ENCODE assay signal across 9 cellular contexts in the genomic region with DNA sequence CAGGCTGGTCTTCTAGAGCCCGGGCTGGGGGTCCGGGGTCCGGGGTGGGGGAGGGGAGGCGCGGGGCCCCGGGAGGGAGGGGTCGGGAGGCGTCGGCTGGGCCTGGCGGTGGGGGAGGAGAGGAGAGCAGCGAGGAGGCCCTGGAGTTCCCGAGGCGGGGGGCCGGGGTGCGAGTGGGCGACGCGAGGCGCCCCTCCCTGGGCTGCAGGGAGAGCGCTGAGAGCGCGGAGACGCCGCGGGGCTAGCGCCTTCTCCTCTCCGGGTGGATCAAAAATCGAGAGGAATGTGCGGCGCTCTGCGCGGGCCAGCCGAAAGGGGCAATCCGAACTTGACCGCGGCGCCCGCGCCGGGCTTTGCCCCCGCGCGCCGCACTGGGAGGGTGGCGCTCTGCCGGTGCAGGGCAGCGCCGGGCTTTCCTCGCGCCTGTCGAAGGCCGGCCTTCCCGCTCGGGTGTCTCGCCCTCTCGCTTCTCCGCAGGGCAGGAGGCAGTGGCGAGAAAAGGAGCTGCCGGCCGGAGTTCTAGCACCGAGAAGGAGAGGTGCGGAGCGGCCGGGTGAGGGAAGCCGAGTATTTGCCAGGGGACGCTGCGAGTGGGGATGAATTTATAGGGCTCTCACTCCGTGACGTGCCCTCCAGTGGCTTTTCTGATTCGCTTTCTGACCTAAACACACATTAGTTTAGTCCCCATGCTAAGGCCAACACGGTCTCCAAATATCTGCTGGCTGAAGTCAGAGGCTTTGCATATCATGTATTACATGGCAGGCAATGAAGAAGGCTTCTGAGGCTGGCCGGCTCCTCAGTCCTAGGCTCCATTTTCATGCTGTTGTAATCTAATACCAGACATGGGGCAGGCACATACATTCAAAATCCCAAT. TPM values are rescaled to one million over a fixed set of nuclear protein-coding genes. Genes with fewer than 3 reads are reported as not detected.
DNase-seq lines count a peak whose midpoint lies in the region; ATAC-seq and TF ChIP-seq lines count a peak whose summit lies in the region.
"Had no signal": no experiment of that assay in that cellular context is flagged by ENCODE, and none has a peak within 500 bp of the region (broad histone marks: within the 10 kb centered on the region; RNA-seq: fewer than 3 reads in every experiment).

A gene with protein sequence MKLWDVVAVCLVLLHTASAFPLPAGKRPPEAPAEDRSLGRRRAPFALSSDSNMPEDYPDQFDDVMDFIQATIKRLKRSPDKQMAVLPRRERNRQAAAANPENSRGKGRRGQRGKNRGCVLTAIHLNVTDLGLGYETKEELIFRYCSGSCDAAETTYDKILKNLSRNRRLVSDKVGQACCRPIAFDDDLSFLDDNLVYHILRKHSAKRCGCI (minus strand): TSS at position 6 of the 874 bp plus-strand sequence. CDS start 5,245 bp downstream, outside the sequence.

- H3K18ac ChIP-seq in mesenchymal stem cell (ENCODE audit: low read depth in 1 of 2, low read length in 2 of 2) = peak within 1 kb of the TSS; percentile 61 to 70

- WGBS in mesenchymal stem cell = 2% methylated on average over 60 of the region's 72 CpGs
- under 1% methylated on average over 72 of the region's 72 CpGs for WGBS in urinary bladder

- H2BK120ac ChIP-seq in mesenchymal stem cell (ENCODE audit: low read depth, low read length) = peak within 1 kb of the TSS; percentile 62

- peak; percentile 84 for DNase-seq in DMS 273 (lab: John Stamatoyannopoulos, UW; ENCODE audit: unreplicated experiment)
- DNase-seq in DMS 273 treated with DMSO at 0.1 percent for 48 hours (lab: John Stamatoyannopoulos, UW) = no peak
- DNase-seq in NCI-H1105 (lab: John Stamatoyannopoulos, UW) = peak; percentile 33
- peak in 6 of 10 donors; percentile 15 to 71 (median 44) for DNase-seq in dorsolateral prefrontal cortex
- peak; percentile 85 for DNase-seq in mesenchymal stem cell
- no peak for DNase-seq in NCI-H2029 (lab: John Stamatoyannopoulos, UW)

- no peak within 1 kb of the TSS for H2BK5ac ChIP-seq in mesenchymal stem cell (ENCODE audit: low read depth, low read length, poor library complexity, severe bottlenecking)

- H3K14ac ChIP-seq in mesenchymal stem cell (ENCODE audit: low read length in 2 of 2) = peak within 1 kb of the TSS in 1 of 2 experiments; percentile 59

- H2AFZ ChIP-seq in mesenchymal stem cell (ENCODE audit: low read depth, low read length) = peak within 1 kb of the TSS; percentile 75

- H3K9ac ChIP-seq in mesenchymal stem cell (ENCODE audit: low read length) = peak within 1 kb of the TSS; percentile 88

- peak within 1 kb of the TSS; percentile 16 for H4K8ac ChIP-seq in mesenchymal stem cell (ENCODE audit: low read length)

- peaks cover 39% of the 10 kb centered on the region for H3K4me1 ChIP-seq in mesenchymal stem cell (ENCODE audit: control insufficient read depth, insufficient read depth, low read depth, low read length)
- peaks cover 3% of the 10 kb centered on the region for H3K4me1 ChIP-seq in urinary bladder (ENCODE audit: insufficient read depth)

- peak within 1 kb of the TSS; percentile 97 for H3K4me2 ChIP-seq in mesenchymal stem cell (ENCODE audit: low read length, poor library complexity, severe bottlenecking)

- intact Hi-C loops in dorsolateral prefrontal cortex (cut with DNase I) = loop anchor here in 1 of 2 donors (5.0 kb wide), 1 partner anchor 428 kb away; no protein-coding TSS in a partner anchor

- TF ChIP-seq CTCF in dorsolateral prefrontal cortex (IDR thresholded peaks at IDR 0.05 in 54 of 56, conservative IDR thresholded peaks at IDR 0.05 in 2 of 56; ENCODE audit: low read depth in 1 of 56, partially characterized antibody in 56 of 56) = peak in 45 of 56 donors; percentile 6 to 62 (median 37)

- H3K4ac ChIP-seq in mesenchymal stem cell (ENCODE audit: low read depth in 1 of 2, low read length in 2 of 2) = peak within 1 kb of the TSS; percentile 49 to 81

- ATAC-seq in GM21515 (IDR thresholded peaks at IDR 0.05; ENCODE audit: unreplicated experiment) = no peak

- H4K91ac ChIP-seq in mesenchymal stem cell (ENCODE audit: low read length) = peak within 1 kb of the TSS; percentile 41

- no peaks in the 10 kb centered on the region for H3K36me3 ChIP-seq in mesenchymal stem cell (ENCODE audit: control insufficient read depth in 1 of 2, insufficient read depth in 2 of 2, low read depth in 1 of 2, low read length in 2 of 2)
- no peaks in the 10 kb centered on the region for H3K36me3 ChIP-seq in urinary bladder (ENCODE audit: insufficient read depth)

- H3K27me3 ChIP-seq in dorsolateral prefrontal cortex = peaks cover 0 to 86% (median 51%) of the 10 kb centered on the region in 45 donors
- peaks cover 39 to 59% of the 10 kb centered on the region in 2 experiments for H3K27me3 ChIP-seq in mesenchymal stem cell (ENCODE audit: control insufficient read depth in 1 of 2, insufficient read depth in 1 of 2, low read length in 2 of 2)

- H2AK5ac ChIP-seq in mesenchymal stem cell (ENCODE audit: low read length, severe bottlenecking) = no peak within 1 kb of the TSS

- H3K9me3 ChIP-seq in mesenchymal stem cell (ENCODE audit: control insufficient read depth, low read length) = no peaks in the 10 kb centered on the region

- H3K4me3 ChIP-seq in dorsolateral prefrontal cortex (peak within 1 kb of the TSS; percentile 37 to 77 (median 61)), mesenchymal stem cell (ENCODE audit: insufficient read depth in 1 of 2, low read depth in 1 of 2, low read length in 2 of 2) (peak within 1 kb of the TSS; percentile 61 to 87), urinary bladder (ENCODE audit: low read depth, low read length) (peak within 1 kb of the TSS; percentile 52)

- H3K27ac ChIP-seq in dorsolateral prefrontal cortex = peak within 1 kb of the TSS in 48 of 59 donors; percentile 11 to 82 (median 60)
- no peak within 1 kb of the TSS for H3K27ac ChIP-seq in mesenchymal stem cell (ENCODE audit: low read length, poor library complexity, severe bottlenecking)
- peak within 1 kb of the TSS; percentile 2 for H3K27ac ChIP-seq in urinary bladder (ENCODE audit: low read depth)

- H2BK15ac ChIP-seq in mesenchymal stem cell (ENCODE audit: low read depth, poor library complexity, severe bottlenecking) = peak within 1 kb of the TSS; percentile 90

- no peaks in the 10 kb centered on the region for H3K79me1 ChIP-seq in mesenchymal stem cell (replicated peaks; ENCODE audit: low read length, poor library complexity, severe bottlenecking)

- H2BK12ac ChIP-seq in mesenchymal stem cell (ENCODE audit: low read length in 2 of 2) = peak within 1 kb of the TSS in 1 of 2 experiments; percentile 60

- H3K23ac ChIP-seq in mesenchymal stem cell (ENCODE audit: low read length in 2 of 2) = peak within 1 kb of the TSS in 1 of 2 experiments; percentile 80

RNA-seq across cellular contexts. Expression of the gene that starts here (rescaled TPM):
- 1 to 10 TPM in 54 of 120 experiments, under 1 TPM in 63, not detected in 3; 0.14 to 5.8 (median 0.91) TPM for total RNA-seq in dorsolateral prefrontal cortex
- polyA plus RNA-seq in mesenchymal stem cell (2013, experiment 1 of 2) = 7.8 TPM
- 7.9 TPM for polyA plus RNA-seq in mesenchymal stem cell (2013, experiment 2 of 2)
- total RNA-seq in urinary bladder = 1.5 TPM
- polyA plus RNA-seq in urinary bladder = 0.71 TPM
- total RNA-seq: activated CD8-positive, alpha-beta memory T cell treated with anti-CD3 and anti-CD28 coated beads for 36 hours had no signal

Comparison
In these comparisons a context has a peak if more than half of its experiments do, and no peak if none do; other contexts are left out.
1. DNase-seq: peak in DMS 273 (single experiment), NCI-H1105 (single experiment), dorsolateral prefrontal cortex (6 of 10) and mesenchymal stem cell (single experiment); none in DMS 273 treated with DMSO at 0.1 percent for 48 hours (single experiment) and NCI-H2029 (single experiment).
2. Peak in every context shown above with its lines, with median percentiles within 50 percentile points of each other: H3K4me3 ChIP-seq.